In the genomic region with DNA sequence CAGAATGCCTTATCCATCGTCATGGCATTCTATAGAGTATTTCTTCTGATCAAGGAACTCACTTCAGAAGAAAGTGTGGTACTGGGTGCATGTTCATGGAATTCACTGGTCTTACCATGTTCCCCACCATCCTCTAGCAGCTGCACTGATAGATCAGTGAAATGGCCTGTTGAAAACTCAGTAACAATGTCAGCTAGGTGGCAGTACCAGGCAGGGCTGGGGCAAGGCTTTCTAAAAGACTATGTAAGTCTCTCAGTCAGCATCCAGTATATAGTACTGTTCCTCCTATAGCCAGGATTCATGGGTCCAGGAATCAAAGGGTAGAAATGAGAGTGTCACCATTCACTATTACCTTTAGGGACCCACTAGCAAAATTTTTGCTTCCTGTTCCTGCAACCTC, we compare ENCODE assay signal across 13 cellular contexts. TPM values are rescaled to one million over a fixed set of nuclear protein-coding genes. Genes with fewer than 3 reads are reported as not detected.
A peak's percentile ranks its signal among the peaks of the same experiment; 100 is the strongest.
DNase-seq lines count a peak whose midpoint lies in the region; ATAC-seq and TF ChIP-seq lines count a peak whose summit lies in the region.
"Had no signal": no experiment of that assay in that cellular context is flagged by ENCODE, and none has a peak within 500 bp of the region (broad histone marks: within the 10 kb centered on the region; RNA-seq: fewer than 3 reads in every experiment).

No MANE protein-coding gene starts in this region.

- TF ChIP-seq CTCF in NB4 (IDR thresholded peaks at IDR 0.05; ENCODE audit: low read depth, low read length) (no peak), endothelial cell (IDR thresholded peaks at IDR 0.05; ENCODE audit: unreplicated experiment) (no peak)

- H3K79me1 ChIP-seq in mesendoderm (ENCODE audit: low read length), result no peaks in the 10 kb centered on the region

- WGBS in mesendoderm (ENCODE audit: extremely low coverage, insufficient coverage, low lambda C conversion rate), result no CpG with 5 or more reads among the region's 1 CpG

- no peak overlapping the region for H4K5ac ChIP-seq in mesendoderm (ENCODE audit: low read length)

- H3K4me3 ChIP-seq in NB4 (ENCODE audit: low read depth, low read length), result no peak overlapping the region
- no peak overlapping the region for H3K4me3 ChIP-seq in mesendoderm (ENCODE audit: low read length)

- H2BK15ac ChIP-seq in mesendoderm (replicated peaks; ENCODE audit: low read depth), result no peak overlapping the region

- H3K56ac ChIP-seq in mesendoderm (ENCODE audit: low read length), result no peak overlapping the region

- H3K9ac ChIP-seq in mesendoderm (ENCODE audit: low read length), result no peak overlapping the region

- peaks cover 7% of the 10 kb centered on the region for H3K4me1 ChIP-seq in mesendoderm (ENCODE audit: control insufficient read depth, low read depth, low read length)

- no peak for TF ChIP-seq POLR2A in NB4 (IDR thresholded peaks at IDR 0.05; ENCODE audit: extremely low read depth, insufficient read length)

- H3K36me3 Mint-ChIP-seq in endothelial cell (ENCODE audit: low read depth, unreplicated experiment), result no peaks in the 10 kb centered on the region
- H3K36me3 Mint-ChIP-seq: T-cell had no signal

- no peaks in the 10 kb centered on the region for H3K27me3 Mint-ChIP-seq in endothelial cell (ENCODE audit: unreplicated experiment)

- no peaks in the 10 kb centered on the region for H3K36me3 ChIP-seq in mesendoderm (ENCODE audit: control insufficient read depth, insufficient read depth, low read length)

- H3K27me3 ChIP-seq in mesendoderm (ENCODE audit: insufficient read depth, low read length, poor library complexity), result no peaks in the 10 kb centered on the region

- H3K23ac ChIP-seq in mesendoderm (ENCODE audit: low read length), result no peak overlapping the region

- H2BK5ac ChIP-seq in mesendoderm (ENCODE audit: low read length), result no peak overlapping the region

- peaks cover 19% of the 10 kb centered on the region for H3K4me1 Mint-ChIP-seq in endothelial cell (ENCODE audit: unreplicated experiment)
- H3K4me1 Mint-ChIP-seq: T-cell had no signal

- H3K4ac ChIP-seq in mesendoderm (ENCODE audit: low read depth, low read length), result peak overlapping the region; percentile 89

- H2BK120ac ChIP-seq in mesendoderm (ENCODE audit: low read depth, low read length), result peak overlapping the region; percentile 16

- no peak overlapping the region for H3K27ac ChIP-seq in mesendoderm (ENCODE audit: low read depth, low read length)

- peak overlapping the region; percentile 35 for H3K18ac ChIP-seq in mesendoderm (ENCODE audit: low read length)

- H4K8ac ChIP-seq in mesendoderm (ENCODE audit: low read depth, low read length), result no peak overlapping the region

- H3K4me3 Mint-ChIP-seq in endothelial cell (ENCODE audit: unreplicated experiment), result no peak overlapping the region
- H3K4me3 Mint-ChIP-seq: T-cell had no signal

- DNase-seq in EH (ENCODE audit: low read depth), result peak; percentile 66
- DNase-seq in NB4 (ENCODE audit: low read depth), result peak; percentile 26
- peak; percentile 21 for DNase-seq in endothelial cell (ENCODE audit: low spot score)
- DNase-seq in mesendoderm, result peak; percentile 78
- no peak for DNase-seq in NCI-H2227 treated with DMSO at 0.1 percent for 48 hours (lab: John Stamatoyannopoulos, UW)
- DNase-seq in HPDE6-E6E7 (ENCODE audit: extremely low spot score), result no peak
- DNase-seq: activated CD8-positive, alpha-beta memory T cell treated with anti-CD3 and anti-CD28 coated beads, Interleukin-2, amount 50 U/mL, for 48 hours; cortex of kidney; DND-41; NCI-H2029 treated with DMSO at 0.1 percent for 48 hours; T-cell had no signal

- H3K27ac Mint-ChIP-seq in endothelial cell (ENCODE audit: unreplicated experiment), result no peak overlapping the region
- H3K27ac Mint-ChIP-seq: T-cell had no signal

- H3K79me2 ChIP-seq in mesendoderm (ENCODE audit: control insufficient read depth, insufficient read depth, low read length), result no peaks in the 10 kb centered on the region

- H2AK5ac ChIP-seq in mesendoderm (ENCODE audit: low read length), result no peak overlapping the region

- no peak for ATAC-seq in GM19455 (IDR thresholded peaks at IDR 0.05; ENCODE audit: unreplicated experiment)
- ATAC-seq in HG02763 (IDR thresholded peaks at IDR 0.05; ENCODE audit: unreplicated experiment), result no peak
- ATAC-seq: T-cell had no signal

- H3K4me2 ChIP-seq in mesendoderm (ENCODE audit: low read length), result no peak overlapping the region

- H3K9me3 Mint-ChIP-seq in endothelial cell (ENCODE audit: unreplicated experiment), result no peaks in the 10 kb centered on the region
- H3K9me3 Mint-ChIP-seq: T-cell had no signal

RNA-seq across cellular contexts. Expression of a gene that starts 15.8 kb away (rescaled TPM):
- total RNA-seq in endothelial cell (ENCODE audit: unreplicated experiment), result 268 TPM
- polyA plus RNA-seq in mesendoderm (2013, experiment 1 of 2), result 73.5 TPM
- polyA plus RNA-seq in mesendoderm (2013, experiment 2 of 2), result 73.8 TPM

Comparison
In these comparisons a context has a peak if more than half of its experiments do, and no peak if none do; other contexts are left out.
1. DNase-seq: peak in EH (single experiment), NB4 (single experiment), endothelial cell (single experiment) and mesendoderm (single experiment); none in NCI-H2227 treated with DMSO at 0.1 percent for 48 hours (single experiment) and HPDE6-E6E7 (single experiment).